31 cellular contexts compared by ENCODE assay signal in the genomic region with DNA sequence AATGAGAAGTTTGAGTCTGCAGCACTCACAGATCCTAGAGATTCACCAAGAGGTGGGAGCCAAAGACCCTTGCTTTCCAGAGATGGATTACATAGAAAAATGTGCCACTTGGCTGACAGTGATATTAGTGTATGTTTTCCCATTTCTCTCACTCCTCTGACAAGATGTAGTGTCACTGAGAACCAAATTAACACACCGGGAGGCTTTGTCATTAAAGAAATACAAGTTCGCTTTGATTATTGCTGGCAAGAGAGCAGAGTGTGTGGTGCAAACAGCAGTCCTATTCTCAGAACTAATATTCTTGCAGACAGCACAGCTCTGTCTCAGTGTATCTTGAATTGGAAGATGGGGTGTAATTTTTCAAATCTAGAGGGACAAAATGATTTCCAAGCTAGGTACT.
"Had no signal": no experiment of that assay in that cellular context is flagged by ENCODE, and none has a peak within 500 bp of the region (broad histone marks: within the 10 kb centered on the region; RNA-seq: fewer than 3 reads in every experiment).

No MANE protein-coding gene starts in this region.

- H3K4me3 ChIP-seq: ascending aorta, breast epithelium, cardiac muscle cell, colonic mucosa, esophagus muscularis mucosa, gastrocnemius medialis, heart left ventricle had no signal

- H3K27me3 ChIP-seq: ascending aorta, breast epithelium, cardiac muscle cell, colonic mucosa, esophagus muscularis mucosa, foreskin keratinocyte, gastrocnemius medialis, heart left ventricle had no signal

- H3K4me3 Mint-ChIP-seq: activated CD4-positive, alpha-beta memory T cell treated with anti-CD3 and anti-CD28 coated beads for 36 hours; activated CD4-positive, alpha-beta T cell treated with anti-CD3 and anti-CD28 coated beads for 36 hours; activated CD4-positive, alpha-beta T cell treated with anti-CD3 and anti-CD28 coated beads, Interleukin-2, amount 10 ng/mL, durations not matched to agents 24 days and 14 days; activated CD8-positive, alpha-beta memory T cell treated with anti-CD3 and anti-CD28 coated beads, Interleukin-2, amount 10 ng/mL, durations not matched to agents 7 days and 5 days; activated CD8-positive, alpha-beta T cell treated with anti-CD3 and anti-CD28 coated beads, Interleukin-2, amount 10 ng/mL, durations not matched to agents 7 days and 5 days; activated naive CD4-positive, alpha-beta T cell treated with anti-CD3 and anti-CD28 coated beads for 36 hours; activated naive CD8-positive, alpha-beta T cell treated with anti-CD3 and anti-CD28 coated beads, Interleukin-2, amount 10 ng/mL, durations not matched to agents 7 days and 5 days; activated T-helper 1 cell treated with anti-CD3 and anti-CD28 coated beads, Interleukin-12 subunit alpha, Interleukin-12 subunit beta, Interleukin-2, Interleukin-4 antibody, amounts not matched to agents 30 ng/mL and 10 ng/mL and 1 ng/mL, durations not matched to agents 14 hours and 24 hours and 36 hours; brain; endodermal cell had no signal

- H3K4me1 Mint-ChIP-seq: activated CD4-positive, alpha-beta T cell treated with anti-CD3 and anti-CD28 coated beads for 36 hours; activated CD4-positive, alpha-beta T cell treated with anti-CD3 and anti-CD28 coated beads, Interleukin-2, amount 10 ng/mL, durations not matched to agents 24 days and 14 days; activated naive CD8-positive, alpha-beta T cell treated with anti-CD3 and anti-CD28 coated beads, Interleukin-2, amount 10 ng/mL, durations not matched to agents 7 days and 5 days; endodermal cell had no signal

- H3K27me3 Mint-ChIP-seq: activated CD4-positive, alpha-beta memory T cell treated with anti-CD3 and anti-CD28 coated beads for 36 hours; activated CD8-positive, alpha-beta memory T cell treated with anti-CD3 and anti-CD28 coated beads, Interleukin-2, amount 10 ng/mL, durations not matched to agents 7 days and 5 days; activated naive CD8-positive, alpha-beta T cell treated with anti-CD3 and anti-CD28 coated beads, Interleukin-2, amount 10 ng/mL, durations not matched to agents 7 days and 5 days; brain had no signal

- H3K4me1 ChIP-seq: ascending aorta, breast epithelium, colonic mucosa, gastrocnemius medialis had no signal

- H3K9me3 Mint-ChIP-seq: activated CD4-positive, alpha-beta memory T cell treated with anti-CD3 and anti-CD28 coated beads for 36 hours; activated CD4-positive, alpha-beta T cell treated with anti-CD3 and anti-CD28 coated beads, Interleukin-2, amount 10 ng/mL, durations not matched to agents 24 days and 14 days; activated naive CD4-positive, alpha-beta T cell treated with anti-CD3 and anti-CD28 coated beads for 36 hours; activated T-helper 1 cell treated with anti-CD3 and anti-CD28 coated beads, Interleukin-12 subunit alpha, Interleukin-12 subunit beta, Interleukin-2, Interleukin-4 antibody, amounts not matched to agents 30 ng/mL and 10 ng/mL and 1 ng/mL, durations not matched to agents 14 hours and 24 hours and 36 hours; activated T-helper 2 cell treated with anti-CD3 and anti-CD28 coated beads, Interferon-gamma antibody, Interleukin-2, Interleukin-4, amounts not matched to agents 10 μg/mL and 5 μg/mL and 100 μg/mL, durations not matched to agents 14 hours and 24 hours and 36 hours; brain; endodermal cell had no signal

- DNase-seq: activated CD4-positive, alpha-beta memory T cell treated with anti-CD3 and anti-CD28 coated beads for 36 hours; activated CD4-positive, alpha-beta T cell treated with anti-CD3 and anti-CD28 coated beads for 36 hours; activated CD4-positive, alpha-beta T cell treated with anti-CD3 and anti-CD28 coated beads, Interleukin-2, amount 10 ng/mL, durations not matched to agents 24 days and 14 days; activated CD4-positive, CD25-positive, alpha-beta regulatory T cell; activated CD4-positive, CD25-positive, alpha-beta regulatory T cell treated with anti-CD3 and anti-CD28 coated beads, Interleukin-2, amount 50 U/mL, for 72 hours; activated CD8-positive, alpha-beta memory T cell treated with anti-CD3 and anti-CD28 coated beads, Interleukin-2, amount 50 U/mL, for 4 hours; activated CD8-positive, alpha-beta T cell treated with anti-CD3 and anti-CD28 coated beads, Interleukin-2, amount 10 ng/mL, durations not matched to agents 7 days and 5 days; activated effector memory CD4-positive, alpha-beta T cell treated with anti-CD3 and anti-CD28 coated beads, Interleukin-2, amount 50 U/mL, for 16 hours; activated naive CD4-positive, alpha-beta T cell treated with anti-CD3 and anti-CD28 coated beads for 36 hours; activated naive CD8-positive, alpha-beta T cell treated with anti-CD3 and anti-CD28 coated beads, Interleukin-2, amount 10 ng/mL, durations not matched to agents 7 days and 5 days; activated T-cell treated with anti-CD3 and anti-CD28 coated beads, Interleukin-2, amount 50 U/mL, for 1 hour; activated T-cell treated with anti-CD3 and anti-CD28 coated beads, Interleukin-2, amount 50 U/mL, for 48 hours; central memory CD4-positive, alpha-beta T cell; cerebellar nuclear complex; colonic mucosa; effector memory CD4-positive, alpha-beta T cell; endodermal cell; erythroblast; foreskin keratinocyte; gastrocnemius medialis; glutamatergic neuron; heart left ventricle had no signal

- H3K27ac Mint-ChIP-seq: activated CD4-positive, alpha-beta memory T cell treated with anti-CD3 and anti-CD28 coated beads for 36 hours; activated CD4-positive, alpha-beta T cell treated with anti-CD3 and anti-CD28 coated beads for 36 hours; activated CD4-positive, alpha-beta T cell treated with anti-CD3 and anti-CD28 coated beads, Interleukin-2, amount 10 ng/mL, durations not matched to agents 24 days and 14 days; activated CD8-positive, alpha-beta memory T cell treated with anti-CD3 and anti-CD28 coated beads, Interleukin-2, amount 10 ng/mL, durations not matched to agents 7 days and 5 days; activated CD8-positive, alpha-beta T cell treated with anti-CD3 and anti-CD28 coated beads, Interleukin-2, amount 10 ng/mL, durations not matched to agents 7 days and 5 days; activated naive CD4-positive, alpha-beta T cell treated with anti-CD3 and anti-CD28 coated beads for 36 hours; activated naive CD4-positive, alpha-beta T cell treated with anti-CD3 and anti-CD28 coated beads, Interleukin-2, amount 50 U/mL, for 72 hours; activated naive CD8-positive, alpha-beta T cell treated with anti-CD3 and anti-CD28 coated beads, Interleukin-2, amount 10 ng/mL, durations not matched to agents 7 days and 5 days; activated T-helper 1 cell treated with anti-CD3 and anti-CD28 coated beads, Interleukin-12 subunit alpha, Interleukin-12 subunit beta, Interleukin-2, Interleukin-4 antibody, amounts not matched to agents 30 ng/mL and 10 ng/mL and 1 ng/mL, durations not matched to agents 14 hours and 24 hours and 36 hours; activated T-helper 2 cell treated with anti-CD3 and anti-CD28 coated beads, Interferon-gamma antibody, Interleukin-2, Interleukin-4, amounts not matched to agents 10 μg/mL and 5 μg/mL and 100 μg/mL, durations not matched to agents 14 hours and 24 hours and 36 hours; brain; endodermal cell had no signal

- H3K27ac ChIP-seq: ascending aorta, breast epithelium, cardiac muscle cell, colonic mucosa, esophagus muscularis mucosa, foreskin keratinocyte, gastrocnemius medialis had no signal

- H3K9me3 ChIP-seq: ascending aorta, breast epithelium, colonic mucosa, esophagus muscularis mucosa, gastrocnemius medialis, heart left ventricle had no signal

- H3K36me3 Mint-ChIP-seq: activated CD4-positive, alpha-beta memory T cell treated with anti-CD3 and anti-CD28 coated beads for 36 hours; activated naive CD4-positive, alpha-beta T cell treated with anti-CD3 and anti-CD28 coated beads, Interleukin-2, amount 50 U/mL, for 72 hours; brain had no signal

- H3K36me3 ChIP-seq: ascending aorta, breast epithelium, cardiac muscle cell, colonic mucosa, esophagus muscularis mucosa, gastrocnemius medialis, heart left ventricle had no signal
